Comparison of ENCODE assay signal across 12 cellular contexts in the genomic region with DNA sequence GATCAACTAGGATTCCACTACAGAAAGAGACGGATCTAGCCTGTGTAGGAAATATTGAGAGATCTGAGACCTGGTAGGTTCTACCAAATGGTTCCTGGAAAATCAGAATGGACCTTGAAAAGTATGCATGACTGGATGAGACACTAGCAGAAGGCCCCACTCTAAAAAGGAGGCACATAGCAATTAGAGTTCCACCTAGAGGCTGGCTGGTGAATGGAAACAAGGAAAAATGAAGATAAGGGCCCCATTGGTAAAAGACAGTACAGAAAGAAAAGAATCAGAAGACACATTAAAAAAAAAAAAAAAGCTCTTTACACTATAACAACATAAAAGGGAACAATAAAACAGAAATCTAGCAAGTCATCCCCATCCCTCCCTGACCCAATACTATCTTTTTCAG.
DNase-seq lines count a peak whose midpoint lies in the region; ATAC-seq and TF ChIP-seq lines count a peak whose summit lies in the region.
"Had no signal": no experiment of that assay in that cellular context is flagged by ENCODE, and none has a peak within 500 bp of the region (broad histone marks: within the 10 kb centered on the region; RNA-seq: fewer than 3 reads in every experiment).

No MANE protein-coding gene starts in this region.

- H3K27ac ChIP-seq in 22Rv1 (no peak overlapping the region), PC-3 (ENCODE audit: low read length) (no peak overlapping the region), foreskin keratinocyte (no peak overlapping the region)

- H2AFZ ChIP-seq in PC-3 (ENCODE audit: low read length) = no peak overlapping the region

- no peaks in the 10 kb centered on the region for H4K20me1 ChIP-seq in PC-3 (ENCODE audit: low read length)

- ATAC-seq in PC-3 (no peak), foreskin keratinocyte (no peak), HG03460 (IDR thresholded peaks at IDR 0.05; ENCODE audit: unreplicated experiment) (no peak), HG03135 (IDR thresholded peaks at IDR 0.05; ENCODE audit: unreplicated experiment) (no peak)

- in situ Hi-C loops in GM13977 (cut with MboI; ENCODE audit: low pct_unique_long_range_greater_than_20kb, low sequenced_read_pairs, unreplicated experiment) = no loop called here

- H3K4me3 ChIP-seq in PC-3 (ENCODE audit: low read length) = no peak overlapping the region

- DNase-seq in GM13977 (ENCODE audit: low spot score) (no peak), PC-3 (peak; percentile 48), foreskin keratinocyte (no peak), erythroblast (lab: John Stamatoyannopoulos, UW) (no peak)
- DNase-seq in effector CD8-positive, alpha-beta T cell (lab: John Stamatoyannopoulos, UW) = no peak
- DNase-seq: naive B cell; NCI-H1436 treated with DMSO at 0.1 percent for 48 hours; stimulated activated CD4-positive, alpha-beta T cell treated with anti-CD3 and anti-CD28 coated beads, Interleukin-4, amount 100 ng/mL, for 4 hours; T1000 had no signal

- no peaks in the 10 kb centered on the region for H3K9me3 ChIP-seq in PC-3 (ENCODE audit: low read length)

- H3K79me2 ChIP-seq in PC-3 (ENCODE audit: low read length) = no peaks in the 10 kb centered on the region

- TF ChIP-seq CTCF in 22Rv1 (IDR thresholded peaks at IDR 0.05) = peak; percentile 55
- TF ChIP-seq CTCF in GM13977 (IDR thresholded peaks at IDR 0.05; ENCODE audit: extremely low read depth, insufficient read depth, missing control alignments) = peak; percentile 34
- TF ChIP-seq CTCF in PC-3 (conservative IDR thresholded peaks at IDR 0.05; ENCODE audit: low read depth, low read length) = peak; percentile 61
- peak; percentile 44 for TF ChIP-seq CTCF in foreskin keratinocyte (conservative IDR thresholded peaks at IDR 0.05)

- CTCF ChIA-PET in PC-3 (lab: Charles Lee) = no interaction called here

- no peaks in the 10 kb centered on the region for H3K36me3 ChIP-seq in PC-3 (ENCODE audit: low read depth, low read length)

- H3K9ac ChIP-seq in PC-3 (ENCODE audit: low read length) = no peak overlapping the region

- H3K27me3 ChIP-seq in PC-3 (ENCODE audit: low read length) = no peaks in the 10 kb centered on the region
- no peaks in the 10 kb centered on the region for H3K27me3 ChIP-seq in foreskin keratinocyte

- H3K4me1 ChIP-seq in PC-3 (ENCODE audit: insufficient read depth, low read length) (peaks cover 18% of the 10 kb centered on the region), foreskin keratinocyte (no peaks in the 10 kb centered on the region)

- H3K9me2 ChIP-seq in PC-3 (replicated peaks; ENCODE audit: low read length) = no peaks in the 10 kb centered on the region

- no peak overlapping the region for H3K4me2 ChIP-seq in PC-3 (ENCODE audit: low read length)

- BruUV-seq in PC-3 (replicated peaks; lab: Mats Ljungman, UMichigan) = no TSS peak

- no peak for TF ChIP-seq POLR2A in erythroblast (IDR thresholded peaks at IDR 0.05; ENCODE audit: low read length)

- H3F3A ChIP-seq in PC-3 (ENCODE audit: low read length, unreplicated experiment) = no peaks in the 10 kb centered on the region

- intact Hi-C loops in PC-3 (cut with micrococcal nuclease) = no loop called here

- POLR2A ChIA-PET in PC-3 (lab: Charles Lee; ENCODE audit: unreplicated experiment) = no interaction called here
